Comparison of ENCODE assay signal across 8 cellular contexts in the genomic region with DNA sequence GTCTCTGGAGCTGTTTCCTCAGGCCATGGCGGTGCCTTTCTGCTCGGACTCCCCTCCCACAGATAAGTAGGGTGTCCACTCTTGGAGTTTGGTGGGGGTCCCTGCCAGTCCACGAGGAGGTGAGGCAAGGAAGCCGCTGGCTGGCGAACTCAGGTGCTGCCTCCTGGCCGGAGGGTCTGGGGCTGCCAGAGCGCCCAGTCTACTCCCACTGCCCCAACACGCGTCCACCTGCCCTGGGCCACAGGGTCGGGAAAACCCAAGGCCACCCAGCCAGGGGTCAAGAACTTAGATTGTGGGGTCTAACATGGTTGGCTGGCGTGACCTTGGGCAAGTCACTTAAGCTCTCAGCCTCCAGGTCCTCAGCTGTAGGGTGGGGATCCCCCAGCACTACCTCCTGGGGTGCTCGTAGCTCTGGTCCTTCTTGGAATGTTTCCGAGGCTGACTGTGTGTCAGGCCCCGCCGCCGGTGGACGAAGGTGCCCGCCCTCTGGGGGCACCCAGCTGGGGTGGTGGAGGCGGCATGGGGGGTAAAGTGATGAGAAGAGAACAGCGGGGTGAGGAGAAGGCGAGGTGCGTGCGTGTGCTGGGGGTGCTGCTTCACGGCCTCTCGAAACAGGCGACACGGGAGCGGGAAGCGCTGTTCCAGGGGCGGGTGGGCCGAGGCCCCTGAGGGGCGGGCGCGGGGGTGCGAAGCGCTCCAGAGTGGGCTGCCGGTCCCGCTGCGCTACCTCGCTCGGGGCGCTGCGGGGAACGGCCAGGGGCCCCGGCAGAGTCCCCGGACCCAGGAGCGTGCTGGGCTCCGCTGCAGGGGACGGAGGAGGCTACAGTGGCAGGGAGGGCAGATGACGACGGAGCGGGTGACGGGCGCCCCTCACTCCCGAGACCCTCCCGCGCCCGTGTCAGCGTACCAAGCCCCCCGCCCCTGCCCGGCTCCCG. TPM values are rescaled to one million over a fixed set of nuclear protein-coding genes. Genes with fewer than 3 reads are reported as not detected.
DNase-seq lines count a peak whose midpoint lies in the region; ATAC-seq and TF ChIP-seq lines count a peak whose summit lies in the region.

No MANE protein-coding gene starts in this region.

- TF ChIP-seq POLR2A in heart left ventricle (IDR thresholded peaks at IDR 0.05) (no peak), sigmoid colon (IDR thresholded peaks at IDR 0.05) (no peak)

- CTCF ChIA-PET in RWPE1 (lab: Yijun Ruan, JAX): interaction anchor here (0.7 to 1.0 kb wide), 3 partner anchors 34 to 464 kb away, joined by 3 to 4 read pairs (median 3); no protein-coding TSS in a partner anchor

- H3K27ac ChIP-seq in heart left ventricle (no peak overlapping the region), RWPE1 (peak overlapping the region; percentile 98), sigmoid colon (peak overlapping the region in 1 of 4 donors; percentile 70)

- TF ChIP-seq CTCF in heart left ventricle (IDR thresholded peaks at IDR 0.05) (no peak), RWPE1 (conservative IDR thresholded peaks at IDR 0.05; ENCODE audit: low read depth) (no peak), fibroblast of the aortic adventitia (IDR thresholded peaks at IDR 0.05; ENCODE audit: insufficient read depth, low read length) (no peak), sigmoid colon (IDR thresholded peaks at IDR 0.05) (no peak)

- no peak for DNase-seq in heart left ventricle
- no peak for DNase-seq in left cardiac atrium
- DNase-seq in RWPE1 (ENCODE audit: low spot score): peak; percentile 20
- no peak for DNase-seq in fibroblast of the aortic adventitia (ENCODE audit: low read depth)
- DNase-seq in sigmoid colon: no peak
- DNase-seq in DMS79 treated with DMSO at 0.1 percent for 48 hours (lab: John Stamatoyannopoulos, UW): no peak

- intact Hi-C loops in heart left ventricle (cut with DNase I): loop anchor here in 4 of 10 donors (5.0 to 10.0 kb wide), 4 partner anchors 34 to 209 kb away; no protein-coding TSS in a partner anchor
- intact Hi-C loops in left cardiac atrium (cut with DNase I): no loop called here
- intact Hi-C loops in sigmoid colon (cut with DNase I): no loop called here

- WGBS in heart left ventricle, 4 donors: 12 to 20% (median 15%) methylated on average over 35 to 62 of the region's 62 CpGs
- WGBS in sigmoid colon, 2 donors: 12 to 16% methylated on average over 62 of the region's 62 CpGs

- ATAC-seq in heart left ventricle (no peak), left cardiac atrium (no peak), HG03565 (IDR thresholded peaks at IDR 0.05; ENCODE audit: unreplicated experiment) (no peak), HG03045 (IDR thresholded peaks at IDR 0.05; ENCODE audit: unreplicated experiment) (no peak)

- no peaks in the 10 kb centered on the region for H3K36me3 ChIP-seq in heart left ventricle
- H3K36me3 ChIP-seq in sigmoid colon: no peaks in the 10 kb centered on the region

- H3K4me1 ChIP-seq in heart left ventricle: peaks cover 0 to 32% (median 13%) of the 10 kb centered on the region in 12 donors
- peaks cover 0 to 25% (median 23%) of the 10 kb centered on the region in 4 donors for H3K4me1 ChIP-seq in sigmoid colon

- H3K27me3 ChIP-seq in heart left ventricle: peaks cover 4 to 45% (median 26%) of the 10 kb centered on the region in 9 donors
- peaks cover 8 to 27% (median 10%) of the 10 kb centered on the region in 3 donors for H3K27me3 ChIP-seq in sigmoid colon

- H3K4me3 ChIP-seq in heart left ventricle: peak overlapping the region; percentile 42 to 69 (median 56)
- H3K4me3 ChIP-seq in fibroblast of the aortic adventitia (ENCODE audit: low read depth, low read length): peak overlapping the region; percentile 70
- H3K4me3 ChIP-seq in sigmoid colon: peak overlapping the region; percentile 34 to 58 (median 56)

- TF ChIP-seq EP300 in sigmoid colon (IDR thresholded peaks at IDR 0.05): no peak

- no peaks in the 10 kb centered on the region for H3K9me3 ChIP-seq in heart left ventricle
- no peaks in the 10 kb centered on the region for H3K9me3 ChIP-seq in sigmoid colon

- POLR2A ChIA-PET in RWPE1 (lab: Yijun Ruan, JAX; ENCODE audit: low non-redundant PET): interaction anchor here (0.7 to 1.0 kb wide), 2 partner anchors 23 to 35 kb away, joined by 3 to 5 read pairs; no protein-coding TSS in a partner anchor

RNA-seq across cellular contexts. Expression of a gene that starts 1.2 kb away (rescaled TPM):
- total RNA-seq in heart left ventricle (under 1 TPM in 2 of 9 donors, not detected in 7; 0.30 to 0.67 TPM), left cardiac atrium (under 1 TPM; 0.18 to 0.44 TPM), fibroblast of the aortic adventitia (ENCODE audit: low replicate concordance) (1.6 and 3.2 TPM in 2 replicates), sigmoid colon (under 1 TPM in 3 of 4 donors, not detected in 1; 0.14 to 0.55 (median 0.36) TPM)
- polyA plus RNA-seq in heart left ventricle (10 to 100 TPM in 1 of 2 donors, not detected in 1; 12.4 TPM), sigmoid colon (under 1 TPM in 2 of 3 donors, not detected in 1; under 0.01 to 0.09 TPM)

RNA-seq across cellular contexts. Expression of a gene that starts 13.5 kb away (rescaled TPM):
- total RNA-seq in heart left ventricle: 1 to 10 TPM; 1.6 to 9.3 (median 3.2) TPM
- polyA plus RNA-seq in heart left ventricle: 1 to 10 TPM; 3.4 to 7.2 TPM
- total RNA-seq in left cardiac atrium: 1 to 10 TPM; 3.2 to 4.0 TPM
- total RNA-seq in fibroblast of the aortic adventitia (ENCODE audit: low replicate concordance): 0.27 and 3.0 TPM in 2 replicates
- total RNA-seq in sigmoid colon: 1 to 10 TPM in 3 of 4 donors, under 1 TPM in 1; 0.54 to 2.2 (median 1.5) TPM
- 1 to 10 TPM in 2 of 3 donors, under 1 TPM in 1; 0.69 to 2.4 (median 1.3) TPM for polyA plus RNA-seq in sigmoid colon

RNA-seq across cellular contexts. Expression of a gene that starts 55.8 kb away (rescaled TPM):
- total RNA-seq in heart left ventricle (100 to 1,000 TPM in 7 of 9 donors, 10 to 100 TPM in 2; 90.1 to 152 (median 132) TPM), left cardiac atrium (100 to 1,000 TPM; 128 to 133 TPM), fibroblast of the aortic adventitia (ENCODE audit: low replicate concordance) (215 and 395 TPM in 2 replicates), sigmoid colon (100 to 1,000 TPM; 158 to 269 (median 200) TPM)
- polyA plus RNA-seq in heart left ventricle (10 to 100 TPM; 37.9 to 94.6 TPM), sigmoid colon (100 to 1,000 TPM in 1 of 3 donors, 10 to 100 TPM in 2; 54.6 to 117 (median 91.3) TPM)
